12 cellular contexts compared by ENCODE assay signal in the genomic region with DNA sequence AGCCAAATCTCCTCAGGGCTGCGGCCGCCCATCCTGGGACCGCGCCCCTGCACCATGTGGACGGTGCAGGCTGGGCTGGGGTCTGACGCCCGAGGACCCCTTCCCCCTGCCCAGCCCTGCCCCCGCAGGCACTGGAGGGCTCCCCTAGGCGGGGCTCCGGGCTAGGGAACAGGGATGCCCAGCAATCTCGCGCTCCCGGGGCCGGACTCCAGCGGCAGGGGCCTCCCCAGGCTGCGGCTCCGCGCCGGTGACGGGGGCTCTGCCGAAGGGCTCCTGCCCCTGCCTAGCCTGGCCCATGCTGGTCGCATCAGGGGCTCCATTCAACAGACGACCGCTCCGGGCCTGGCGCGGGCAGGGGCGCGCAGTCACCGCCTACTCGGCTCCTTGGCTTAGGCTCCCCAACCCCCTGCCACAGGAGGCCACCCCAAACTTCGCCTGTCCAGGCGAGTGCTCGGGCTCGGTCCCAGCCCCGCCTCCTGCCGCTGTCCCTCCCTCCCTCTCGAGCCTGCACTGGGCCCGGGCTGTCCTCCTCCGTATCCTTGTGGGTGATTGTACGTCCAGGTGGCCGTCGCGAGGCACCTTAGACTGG. TPM values are rescaled to one million over a fixed set of nuclear protein-coding genes. Genes with fewer than 3 reads are reported as not detected.
DNase-seq lines count a peak whose midpoint lies in the region; FAIRE-seq and TF ChIP-seq lines count a peak whose summit lies in the region.
"Had no signal": no experiment of that assay in that cellular context is flagged by ENCODE, and none has a peak within 500 bp of the region (broad histone marks: within the 10 kb centered on the region; RNA-seq: fewer than 3 reads in every experiment).

No MANE protein-coding gene starts in this region.

- no peaks in the 10 kb centered on the region for H3K4me1 Mint-ChIP-seq in CD4-positive, alpha-beta memory T cell
- H3K4me1 Mint-ChIP-seq: activated naive CD4-positive, alpha-beta T cell treated with anti-CD3 and anti-CD28 coated beads, Interleukin-2, amount 50 U/mL, for 24 hours had no signal

- H3K27ac Mint-ChIP-seq in CD4-positive, alpha-beta memory T cell, result no peak overlapping the region
- H3K27ac Mint-ChIP-seq: activated naive CD4-positive, alpha-beta T cell treated with anti-CD3 and anti-CD28 coated beads, Interleukin-2, amount 50 U/mL, for 24 hours had no signal

- no peaks in the 10 kb centered on the region for H3K9me3 ChIP-seq in sigmoid colon
- no peaks in the 10 kb centered on the region for H3K9me3 ChIP-seq in CD4-positive, alpha-beta memory T cell (ENCODE audit: control insufficient read depth in 1 of 2, low read length in 2 of 2)

- no peak for TF ChIP-seq POLR2A in sigmoid colon (IDR thresholded peaks at IDR 0.05)

- peak overlapping the region; percentile 16; the same call in 1 of the 2 replicates for H3K4me3 ChIP-seq in H7 (ENCODE audit: insufficient read depth, low read depth, low read length)
- H3K4me3 ChIP-seq in coronary artery, result peak overlapping the region; percentile 52
- peak overlapping the region; percentile 25 for H3K4me3 ChIP-seq in kidney epithelial cell (ENCODE audit: low read depth, low read length)
- H3K4me3 ChIP-seq in sigmoid colon, result peak overlapping the region in 3 of 4 donors; percentile 24 to 38 (median 36)
- H3K4me3 ChIP-seq in CD4-positive, alpha-beta memory T cell (ENCODE audit: low read length in 2 of 2), result no peak overlapping the region

- peaks cover 0 to 5% (median 3%) of the 10 kb centered on the region in 8 donors for H3K9me3 Mint-ChIP-seq in CD4-positive, alpha-beta memory T cell
- H3K9me3 Mint-ChIP-seq: activated naive CD4-positive, alpha-beta T cell treated with anti-CD3 and anti-CD28 coated beads, Interleukin-2, amount 50 U/mL, for 24 hours had no signal

- DNase-seq in H7 (peak; percentile 55), coronary artery (ENCODE audit: low spot score) (peak; percentile 57), kidney epithelial cell (ENCODE audit: low read depth) (no peak), sigmoid colon (no peak), NCI-H146 (lab: John Stamatoyannopoulos, UW) (no peak), SK-N-DZ (ENCODE audit: low spot score) (no peak), D721Med (ENCODE audit: insufficient read length, low spot score) (no peak)
- no peak for DNase-seq in CD4-positive, alpha-beta memory T cell
- DNase-seq: NCI-H1436 treated with DMSO at 0.1 percent for 48 hours, NCI-H82 had no signal

- peaks cover 8% of the 10 kb centered on the region in 2 donors for H3K27me3 Mint-ChIP-seq in CD4-positive, alpha-beta memory T cell

- 20 to 33% methylated on average over 44 of the region's 44 CpGs for WGBS in sigmoid colon, 2 donors

- TF ChIP-seq CTCF in coronary artery (IDR thresholded peaks at IDR 0.05) (no peak), kidney epithelial cell (IDR thresholded peaks at IDR 0.05; ENCODE audit: insufficient read depth, low read length, poor library complexity, severe bottlenecking) (no peak), sigmoid colon (IDR thresholded peaks at IDR 0.05) (no peak), D721Med (IDR thresholded peaks at IDR 0.05; ENCODE audit: insufficient read depth, missing control alignments) (no peak)

- no peak for TF ChIP-seq EP300 in sigmoid colon (IDR thresholded peaks at IDR 0.05)

- FAIRE-seq in D721Med (lab: Jason Lieb, UNC), result no peak
- FAIRE-seq: TTC549 had no signal

- H3K4me1 ChIP-seq in sigmoid colon, result peaks cover 0 to 44% (median 39%) of the 10 kb centered on the region in 4 donors
- H3K4me1 ChIP-seq in CD4-positive, alpha-beta memory T cell (ENCODE audit: insufficient read depth, low read length), result no peaks in the 10 kb centered on the region

- CTCF ChIA-PET in CD4-positive, alpha-beta memory T cell (lab: Charles Lee; ENCODE audit: partially characterized antibody), result no interaction called here

- H3K27ac ChIP-seq in coronary artery (no peak overlapping the region), sigmoid colon (no peak overlapping the region)
- H3K27ac ChIP-seq in CD4-positive, alpha-beta memory T cell (ENCODE audit: low read depth, low read length), result no peak overlapping the region

- H3K4me3 Mint-ChIP-seq in CD4-positive, alpha-beta memory T cell, result no peak overlapping the region
- H3K4me3 Mint-ChIP-seq: activated naive CD4-positive, alpha-beta T cell treated with anti-CD3 and anti-CD28 coated beads, Interleukin-2, amount 50 U/mL, for 24 hours had no signal

- intact Hi-C loops in sigmoid colon (cut with DNase I), result no loop called here
- intact Hi-C loops in CD4-positive, alpha-beta memory T cell (cut with micrococcal nuclease), result no loop called here

- no peaks in the 10 kb centered on the region for H3K36me3 Mint-ChIP-seq in CD4-positive, alpha-beta memory T cell
- H3K36me3 Mint-ChIP-seq: activated naive CD4-positive, alpha-beta T cell treated with anti-CD3 and anti-CD28 coated beads, Interleukin-2, amount 50 U/mL, for 24 hours had no signal

- POLR2A ChIA-PET in CD4-positive, alpha-beta memory T cell (lab: Charles Lee; ENCODE audit: partially characterized antibody), result no interaction called here

- H3K36me3 ChIP-seq in H7 (replicated peaks; ENCODE audit: control insufficient read depth, insufficient read depth, low read length) (no peaks in the 10 kb centered on the region), kidney epithelial cell (ENCODE audit: control insufficient read depth, insufficient read depth, low read length) (no peaks in the 10 kb centered on the region), sigmoid colon (no peaks in the 10 kb centered on the region)
- H3K36me3 ChIP-seq in CD4-positive, alpha-beta memory T cell (ENCODE audit: insufficient read depth, low read length), result no peaks in the 10 kb centered on the region

- H3K27me3 ChIP-seq in H7 (ENCODE audit: control insufficient read depth, insufficient read depth, low read length), result no peaks in the 10 kb centered on the region; the same call in 1 of the 2 replicates
- peaks cover 12% of the 10 kb centered on the region for H3K27me3 ChIP-seq in kidney epithelial cell (ENCODE audit: control insufficient read depth, insufficient read depth, low read length)
- H3K27me3 ChIP-seq in sigmoid colon, result peaks cover 0 to 10% (median 0%) of the 10 kb centered on the region in 3 donors
- no peaks in the 10 kb centered on the region for H3K27me3 ChIP-seq in CD4-positive, alpha-beta memory T cell (ENCODE audit: insufficient read depth, low read length)

RNA-seq across cellular contexts. Expression of gene ADORA2B, which starts 27.4 kb away (rescaled TPM):
- total RNA-seq in H7 (2014; rRNA removed; shearing (Covaris generic)), result 3.9 and 4.6 TPM in 2 replicates
- total RNA-seq in kidney epithelial cell (6.6 and 13.0 TPM in 2 replicates), sigmoid colon (1 to 10 TPM; 2.2 to 5.4 (median 3.9) TPM)
- polyA plus RNA-seq in sigmoid colon, result 10 to 100 TPM in 2 of 3 donors, 1 to 10 TPM in 1; 9.9 to 21.4 (median 12.0) TPM
- polyA plus RNA-seq in SK-N-DZ (2014; cell fraction: cytosol; rRNA removed), result 3.2 and 3.7 TPM in 2 replicates
- 1.5 and 3.7 TPM in 2 replicates for polyA plus RNA-seq in SK-N-DZ (2014; cell fraction: nucleus; rRNA removed)
- under 1 TPM; 0.23 to 0.25 TPM for total RNA-seq in CD4-positive, alpha-beta memory T cell
- polyA plus RNA-seq in CD4-positive, alpha-beta memory T cell, result 1 to 10 TPM in 1 of 2 donors, under 1 TPM in 1; 0.57 to 1.8 TPM

Comparison
In these comparisons a context has a peak if more than half of its experiments do, and no peak if none do; other contexts are left out.
1. DNase-seq: peak in H7 (single experiment) and coronary artery (single experiment); none in kidney epithelial cell (single experiment), sigmoid colon (single experiment), NCI-H146 (single experiment), SK-N-DZ (single experiment), CD4-positive, alpha-beta memory T cell (0 of 5) and D721Med (single experiment).
2. H3K4me3 ChIP-seq: peak in H7 (single experiment), coronary artery (single experiment), kidney epithelial cell (single experiment) and sigmoid colon (3 of 4); none in CD4-positive, alpha-beta memory T cell (0 of 2).